Comparison of ENCODE assay signal across 8 cellular contexts in the genomic region with DNA sequence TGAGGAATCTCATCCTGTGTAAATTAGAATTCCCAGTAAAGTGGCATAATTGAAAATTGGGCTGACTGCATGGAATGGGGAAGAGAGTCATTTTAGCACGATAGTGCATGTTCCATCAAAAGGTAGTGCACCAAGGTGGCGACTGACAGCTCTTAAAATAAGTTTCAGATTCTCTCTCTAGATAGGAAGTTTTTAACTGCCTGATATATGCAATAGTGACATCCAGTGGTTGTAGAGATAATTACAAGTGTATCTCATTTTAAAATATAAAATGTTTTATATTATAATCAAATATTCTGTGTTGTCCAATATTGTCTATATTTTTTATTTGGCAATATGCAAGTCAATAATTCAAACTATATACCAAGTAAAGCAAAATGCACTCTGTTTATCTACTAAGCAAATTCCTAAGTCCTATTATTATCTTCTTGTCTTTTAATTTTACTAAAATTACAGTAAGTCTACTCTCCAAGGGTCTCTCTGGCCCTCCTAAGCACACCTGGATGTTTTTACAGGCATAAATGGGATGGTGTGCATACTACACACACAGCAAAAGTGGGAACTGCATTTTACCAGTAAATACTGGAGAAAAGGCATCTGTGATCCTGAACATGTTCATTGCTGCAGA.
DNase-seq lines count a peak whose midpoint lies in the region; ATAC-seq and TF ChIP-seq lines count a peak whose summit lies in the region.

No MANE protein-coding gene starts in this region.

- H3K27me3 ChIP-seq in adrenal gland, result no peaks in the 10 kb centered on the region
- no peaks in the 10 kb centered on the region for H3K27me3 ChIP-seq in kidney epithelial cell (ENCODE audit: control insufficient read depth, insufficient read depth, low read length)
- H3K27me3 ChIP-seq in suprapubic skin, result peaks cover 3% of the 10 kb centered on the region

- peak; percentile 19 for DNase-seq in DMS 273 treated with DMSO at 0.1 percent for 48 hours (lab: John Stamatoyannopoulos, UW)
- DNase-seq in NCI-H2029 (lab: John Stamatoyannopoulos, UW), result peak; percentile 42
- no peak for DNase-seq in adrenal gland
- DNase-seq in kidney epithelial cell (ENCODE audit: low read depth), result no peak
- DNase-seq in HK-2 (ENCODE audit: unreplicated experiment), result no peak
- DNase-seq in suprapubic skin (ENCODE audit: low spot score in 2 of 2), result no peak

- TF ChIP-seq CTCF in adrenal gland (IDR thresholded peaks at IDR 0.05) (peak; percentile 54 to 80 (median 70)), kidney epithelial cell (IDR thresholded peaks at IDR 0.05; ENCODE audit: insufficient read depth, low read length, poor library complexity, severe bottlenecking) (peak; percentile 31), suprapubic skin (IDR thresholded peaks at IDR 0.05) (peak in 1 of 2 donors; percentile 47)

- TF ChIP-seq POLR2A in adrenal gland (IDR thresholded peaks at IDR 0.05), result no peak
- no peak for TF ChIP-seq POLR2A in suprapubic skin (IDR thresholded peaks at IDR 0.05)

- H3K27ac ChIP-seq in adrenal gland (no peak overlapping the region), suprapubic skin (no peak overlapping the region)

- H3K36me3 ChIP-seq in adrenal gland (replicated peaks in 1 of 2) (no peaks in the 10 kb centered on the region), kidney epithelial cell (ENCODE audit: control insufficient read depth, insufficient read depth, low read length) (no peaks in the 10 kb centered on the region), suprapubic skin (no peaks in the 10 kb centered on the region)

- WGBS in adrenal gland, 4 donors, result 0% methylated on average over 2 of the region's 2 CpGs
- 0% methylated on average over 2 of the region's 2 CpGs for WGBS in suprapubic skin

- H3K4me3 ChIP-seq in adrenal gland (no peak overlapping the region), kidney epithelial cell (ENCODE audit: low read depth, low read length) (no peak overlapping the region), suprapubic skin (no peak overlapping the region)

- no peak for TF ChIP-seq EP300 in suprapubic skin (IDR thresholded peaks at IDR 0.05)

- ATAC-seq in GM19351 (IDR thresholded peaks at IDR 0.05; ENCODE audit: unreplicated experiment) (peak; percentile 65), GM19455 (IDR thresholded peaks at IDR 0.05; ENCODE audit: unreplicated experiment) (no peak)

- H3K4me1 ChIP-seq in adrenal gland (replicated peaks in 1 of 2), result peaks cover 16 to 30% of the 10 kb centered on the region in 2 donors
- H3K4me1 ChIP-seq in suprapubic skin, result no peaks in the 10 kb centered on the region

- intact Hi-C loops in adrenal gland (cut with DNase I), result loop anchor here (5.0 to 10.0 kb wide), 5 partner anchors 168 to 690 kb away; a partner anchor contains a TSS

- H3K9me3 ChIP-seq in adrenal gland (replicated peaks in 1 of 3) (no peaks in the 10 kb centered on the region), suprapubic skin (no peaks in the 10 kb centered on the region)

Comparison
In these comparisons a context has a peak if more than half of its experiments do, and no peak if none do; other contexts are left out.
1. DNase-seq: peak in DMS 273 treated with DMSO at 0.1 percent for 48 hours (single experiment) and NCI-H2029 (single experiment); none in adrenal gland (0 of 7), kidney epithelial cell (single experiment), HK-2 (single experiment) and suprapubic skin (0 of 2).